ENCODE assay signal across 1 cellular context in the genomic region with DNA sequence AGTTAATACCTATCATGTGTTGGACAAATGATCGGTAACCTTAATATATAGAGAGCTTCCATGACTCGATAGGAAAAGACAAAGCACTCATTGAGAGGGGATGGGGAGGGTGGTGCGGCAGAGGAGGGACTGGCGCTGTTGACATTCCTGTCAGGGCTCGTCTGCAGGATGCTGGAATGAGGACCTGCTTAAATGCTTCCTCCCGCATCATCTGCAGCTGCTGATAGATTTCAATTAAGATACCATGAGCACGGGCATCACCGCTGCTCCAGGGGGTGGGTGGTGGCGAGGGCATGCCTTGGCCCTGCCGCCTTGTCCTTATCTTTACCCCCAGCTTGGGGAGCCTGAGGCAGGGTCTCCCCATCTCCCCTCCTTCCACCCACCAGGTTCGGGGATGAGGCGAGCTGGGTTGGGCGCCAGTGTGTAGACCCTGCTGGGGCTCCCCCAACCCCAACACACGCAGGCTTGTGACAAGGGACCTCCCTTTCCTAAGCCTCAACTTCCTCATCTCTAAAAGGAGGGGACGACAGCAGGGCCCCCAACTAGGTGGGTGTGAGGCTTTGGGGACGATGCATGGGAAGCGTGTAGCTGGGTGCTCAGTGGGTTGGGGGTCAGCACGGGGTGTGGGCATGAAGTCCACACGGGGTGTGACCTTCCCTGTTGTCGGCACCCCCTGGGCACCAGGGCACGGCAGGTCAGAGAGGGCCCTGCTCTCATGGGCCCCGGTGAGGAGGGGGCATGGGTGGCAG.
TF ChIP-seq lines count a peak whose summit lies in the region.

No MANE protein-coding gene starts in this region.

TF ChIP-seq in GM23338, 12 proteins besides CTCF, POLR2A, EP300 and RAD21 (continued from another document):
- TF ChIP-seq NANOG (IDR thresholded peaks at IDR 0.05; ENCODE audit: borderline replicate concordance), result no peak
- TF ChIP-seq, protein P1, sequence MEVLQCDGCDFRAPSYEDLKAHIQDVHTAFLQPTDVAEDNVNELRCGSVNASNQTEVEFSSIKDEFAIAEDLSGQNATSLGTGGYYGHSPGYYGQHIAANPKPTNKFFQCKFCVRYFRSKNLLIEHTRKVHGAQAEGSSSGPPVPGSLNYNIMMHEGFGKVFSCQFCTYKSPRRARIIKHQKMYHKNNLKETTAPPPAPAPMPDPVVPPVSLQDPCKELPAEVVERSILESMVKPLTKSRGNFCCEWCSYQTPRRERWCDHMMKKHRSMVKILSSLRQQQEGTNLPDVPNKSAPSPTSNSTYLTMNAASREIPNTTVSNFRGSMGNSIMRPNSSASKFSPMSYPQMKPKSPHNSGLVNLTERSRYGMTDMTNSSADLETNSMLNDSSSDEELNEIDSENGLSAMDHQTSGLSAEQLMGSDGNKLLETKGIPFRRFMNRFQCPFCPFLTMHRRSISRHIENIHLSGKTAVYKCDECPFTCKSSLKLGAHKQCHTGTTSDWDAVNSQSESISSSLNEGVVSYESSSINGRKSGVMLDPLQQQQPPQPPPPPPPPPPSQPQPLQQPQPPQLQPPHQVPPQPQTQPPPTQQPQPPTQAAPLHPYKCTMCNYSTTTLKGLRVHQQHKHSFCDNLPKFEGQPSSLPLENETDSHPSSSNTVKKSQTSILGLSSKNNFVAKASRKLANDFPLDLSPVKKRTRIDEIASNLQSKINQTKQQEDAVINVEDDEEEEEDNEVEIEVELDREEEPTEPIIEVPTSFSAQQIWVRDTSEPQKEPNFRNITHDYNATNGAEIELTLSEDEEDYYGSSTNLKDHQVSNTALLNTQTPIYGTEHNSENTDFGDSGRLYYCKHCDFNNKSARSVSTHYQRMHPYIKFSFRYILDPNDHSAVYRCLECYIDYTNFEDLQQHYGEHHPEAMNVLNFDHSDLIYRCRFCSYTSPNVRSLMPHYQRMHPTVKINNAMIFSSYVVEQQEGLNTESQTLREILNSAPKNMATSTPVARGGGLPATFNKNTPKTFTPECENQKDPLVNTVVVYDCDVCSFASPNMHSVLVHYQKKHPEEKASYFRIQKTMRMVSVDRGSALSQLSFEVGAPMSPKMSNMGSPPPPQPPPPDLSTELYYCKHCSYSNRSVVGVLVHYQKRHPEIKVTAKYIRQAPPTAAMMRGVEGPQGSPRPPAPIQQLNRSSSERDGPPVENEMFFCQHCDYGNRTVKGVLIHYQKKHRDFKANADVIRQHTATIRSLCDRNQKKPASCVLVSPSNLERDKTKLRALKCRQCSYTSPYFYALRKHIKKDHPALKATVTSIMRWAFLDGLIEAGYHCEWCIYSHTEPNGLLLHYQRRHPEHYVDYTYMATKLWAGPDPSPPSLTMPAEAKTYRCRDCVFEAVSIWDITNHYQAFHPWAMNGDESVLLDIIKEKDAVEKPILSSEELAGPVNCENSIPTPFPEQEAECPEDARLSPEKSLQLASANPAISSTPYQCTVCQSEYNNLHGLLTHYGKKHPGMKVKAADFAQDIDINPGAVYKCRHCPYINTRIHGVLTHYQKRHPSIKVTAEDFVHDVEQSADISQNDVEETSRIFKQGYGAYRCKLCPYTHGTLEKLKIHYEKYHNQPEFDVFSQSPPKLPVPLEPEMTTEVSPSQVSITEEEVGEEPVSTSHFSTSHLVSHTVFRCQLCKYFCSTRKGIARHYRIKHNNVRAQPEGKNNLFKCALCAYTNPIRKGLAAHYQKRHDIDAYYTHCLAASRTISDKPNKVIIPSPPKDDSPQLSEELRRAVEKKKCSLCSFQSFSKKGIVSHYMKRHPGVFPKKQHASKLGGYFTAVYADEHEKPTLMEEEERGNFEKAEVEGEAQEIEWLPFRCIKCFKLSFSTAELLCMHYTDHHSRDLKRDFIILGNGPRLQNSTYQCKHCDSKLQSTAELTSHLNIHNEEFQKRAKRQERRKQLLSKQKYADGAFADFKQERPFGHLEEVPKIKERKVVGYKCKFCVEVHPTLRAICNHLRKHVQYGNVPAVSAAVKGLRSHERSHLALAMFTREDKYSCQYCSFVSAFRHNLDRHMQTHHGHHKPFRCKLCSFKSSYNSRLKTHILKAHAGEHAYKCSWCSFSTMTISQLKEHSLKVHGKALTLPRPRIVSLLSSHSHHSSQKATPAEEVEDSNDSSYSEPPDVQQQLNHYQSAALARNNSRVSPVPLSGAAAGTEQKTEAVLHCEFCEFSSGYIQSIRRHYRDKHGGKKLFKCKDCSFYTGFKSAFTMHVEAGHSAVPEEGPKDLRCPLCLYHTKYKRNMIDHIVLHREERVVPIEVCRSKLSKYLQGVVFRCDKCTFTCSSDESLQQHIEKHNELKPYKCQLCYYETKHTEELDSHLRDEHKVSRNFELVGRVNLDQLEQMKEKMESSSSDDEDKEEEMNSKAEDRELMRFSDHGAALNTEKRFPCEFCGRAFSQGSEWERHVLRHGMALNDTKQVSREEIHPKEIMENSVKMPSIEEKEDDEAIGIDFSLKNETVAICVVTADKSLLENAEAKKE (CRISPR knock-in tag; IDR thresholded peaks at IDR 0.05), result no peak
